In the genomic region with DNA sequence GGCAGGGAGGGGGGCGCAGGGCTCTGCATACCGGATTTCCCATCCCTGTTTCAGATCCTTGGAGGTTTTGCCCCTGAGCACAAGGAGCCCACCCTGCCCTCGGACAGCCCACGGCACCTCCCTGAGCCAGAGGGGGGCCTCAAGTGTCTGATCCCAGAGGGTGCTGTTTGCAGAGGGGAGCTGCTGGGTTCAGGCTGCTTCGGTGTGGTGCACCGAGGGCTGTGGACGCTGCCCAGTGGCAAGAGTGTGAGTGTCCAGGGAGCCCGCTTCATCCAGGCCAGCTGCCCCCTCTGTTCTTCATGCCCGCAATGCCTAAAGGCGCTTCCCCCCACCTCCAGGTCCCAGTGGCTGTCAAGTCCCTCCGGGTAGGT, we compare ENCODE assay signal across 1 cellular context.
A peak's percentile ranks its signal among the peaks of the same experiment; 100 is the strongest.
TF ChIP-seq lines count a peak whose summit lies in the region.

No MANE protein-coding gene starts in this region.

TF ChIP-seq in HepG2, 621 proteins besides CTCF, POLR2A, EP300 and RAD21:
- TF ChIP-seq AGO2 (optimal IDR thresholded peaks at IDR 0.05; ENCODE audit: low read depth, low read length) (peak; percentile 28), ZFP41 (CRISPR knock-in tag; IDR thresholded peaks at IDR 0.05; ENCODE audit: borderline replicate concordance) (no peak)
